8 cellular contexts compared by ENCODE assay signal in the genomic region with DNA sequence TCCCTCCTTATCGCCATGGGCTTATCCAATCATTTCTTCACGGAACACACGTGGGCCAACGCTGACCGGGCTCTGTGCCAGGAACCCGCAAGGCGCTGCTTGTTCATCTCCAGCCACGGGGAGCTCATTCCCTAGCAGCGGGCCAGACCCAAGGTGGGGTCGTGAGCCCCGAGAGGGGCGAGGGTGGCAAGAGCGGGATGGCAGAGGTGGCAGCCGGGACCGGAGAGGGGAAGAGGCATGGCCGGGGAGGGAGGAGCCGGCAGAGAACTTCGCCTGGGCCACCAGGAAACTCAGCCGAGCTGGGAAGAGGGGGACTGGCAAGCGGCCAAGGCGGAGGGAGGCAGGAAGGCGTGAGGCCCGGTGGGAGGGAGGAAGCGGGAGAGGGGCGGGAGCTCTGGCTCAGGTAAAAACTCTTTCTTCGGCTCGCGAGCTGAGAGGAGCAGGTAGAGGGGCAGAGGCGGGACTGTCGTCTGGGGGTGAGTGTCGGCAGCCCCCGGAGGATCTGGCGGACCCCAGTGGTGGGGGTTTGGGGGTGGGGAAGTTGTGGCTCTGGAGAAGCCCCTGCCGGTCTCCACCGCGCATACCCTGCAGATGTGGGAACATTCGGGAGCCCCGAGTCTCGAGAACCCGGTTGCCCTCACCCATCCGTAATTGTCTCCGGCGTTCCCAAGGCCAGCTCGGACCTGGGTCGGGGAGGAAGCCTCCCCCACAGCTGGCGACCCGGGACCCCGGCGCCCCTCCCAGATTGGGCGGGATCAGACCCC. TPM values are rescaled to one million over a fixed set of nuclear protein-coding genes. Genes with fewer than 3 reads are reported as not detected.
DNase-seq lines count a peak whose midpoint lies in the region; ATAC-seq lines count a peak whose summit lies in the region.

A gene with protein sequence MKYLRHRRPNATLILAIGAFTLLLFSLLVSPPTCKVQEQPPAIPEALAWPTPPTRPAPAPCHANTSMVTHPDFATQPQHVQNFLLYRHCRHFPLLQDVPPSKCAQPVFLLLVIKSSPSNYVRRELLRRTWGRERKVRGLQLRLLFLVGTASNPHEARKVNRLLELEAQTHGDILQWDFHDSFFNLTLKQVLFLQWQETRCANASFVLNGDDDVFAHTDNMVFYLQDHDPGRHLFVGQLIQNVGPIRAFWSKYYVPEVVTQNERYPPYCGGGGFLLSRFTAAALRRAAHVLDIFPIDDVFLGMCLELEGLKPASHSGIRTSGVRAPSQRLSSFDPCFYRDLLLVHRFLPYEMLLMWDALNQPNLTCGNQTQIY (plus strand): TSS at position 408 of the 764 bp plus-strand sequence. CDS start 12,670 bp downstream, outside the sequence.

- peak in 1 of 3 donors; percentile 7 for DNase-seq in CD4-positive, CD25-positive, alpha-beta regulatory T cell
- DNase-seq in HT1080 (ENCODE audit: low read depth) (peak; percentile 15), kidney tubule cell (ENCODE audit: low spot score) (peak; percentile 90), inferior parietal cortex (ENCODE audit: extremely low spot score) (no peak), Karpas-422 (no peak), pons (ENCODE audit: low spot score) (no peak)
- DNase-seq in activated T-cell treated with anti-CD3 and anti-CD28 coated beads, Interleukin-2, amount 50 U/mL, for 72 hours = peak in 1 of 2 donors; percentile 34

- H3K9ac ChIP-seq in Karpas-422 (ENCODE audit: low read length) = no peak within 1 kb of the TSS

- H3K4me3 Mint-ChIP-seq in CD4-positive, CD25-positive, alpha-beta regulatory T cell = peak within 1 kb of the TSS in 3 of 4 donors; percentile 19 to 72 (median 58)
- peak within 1 kb of the TSS; percentile 78 to 80 for H3K4me3 Mint-ChIP-seq in activated T-cell treated with anti-CD3 and anti-CD28 coated beads, Interleukin-2, amount 50 U/mL, for 72 hours

- peaks cover 38% of the 10 kb centered on the region for H3K27me3 Mint-ChIP-seq in CD4-positive, CD25-positive, alpha-beta regulatory T cell
- H3K27me3 Mint-ChIP-seq in activated T-cell treated with anti-CD3 and anti-CD28 coated beads, Interleukin-2, amount 50 U/mL, for 72 hours (ENCODE audit: low read depth) = peaks cover 6% of the 10 kb centered on the region

- peaks cover 28% of the 10 kb centered on the region for H3K4me1 ChIP-seq in CD4-positive, CD25-positive, alpha-beta regulatory T cell (ENCODE audit: control insufficient read depth, insufficient read depth, low read length, poor library complexity, severe bottlenecking)
- H3K4me1 ChIP-seq in Karpas-422 (ENCODE audit: low read length) = no peaks in the 10 kb centered on the region

- no peaks in the 10 kb centered on the region for H3K79me2 ChIP-seq in Karpas-422 (ENCODE audit: low read length)

- H3K4me1 Mint-ChIP-seq in CD4-positive, CD25-positive, alpha-beta regulatory T cell = peaks cover 0 to 64% (median 22%) of the 10 kb centered on the region in 4 donors
- H3K4me1 Mint-ChIP-seq in activated T-cell treated with anti-CD3 and anti-CD28 coated beads, Interleukin-2, amount 50 U/mL, for 72 hours (ENCODE audit: low read depth) = peaks cover 66% of the 10 kb centered on the region

- H3K9me3 Mint-ChIP-seq in CD4-positive, CD25-positive, alpha-beta regulatory T cell = no peaks in the 10 kb centered on the region
- H3K9me3 Mint-ChIP-seq in activated T-cell treated with anti-CD3 and anti-CD28 coated beads, Interleukin-2, amount 50 U/mL, for 72 hours = no peaks in the 10 kb centered on the region

- H2AFZ ChIP-seq in Karpas-422 (ENCODE audit: low read length) = no peak within 1 kb of the TSS

- no peaks in the 10 kb centered on the region for H3K36me3 ChIP-seq in CD4-positive, CD25-positive, alpha-beta regulatory T cell (ENCODE audit: control insufficient read depth, insufficient read depth, low read length)
- no peaks in the 10 kb centered on the region for H3K36me3 ChIP-seq in Karpas-422 (ENCODE audit: insufficient read depth, low read length)

- no peaks in the 10 kb centered on the region for H3K9me2 ChIP-seq in Karpas-422 (replicated peaks; ENCODE audit: insufficient read depth, low read length)

- no peaks in the 10 kb centered on the region for H4K20me1 ChIP-seq in Karpas-422 (ENCODE audit: insufficient read depth, low read depth, low read length)

- ATAC-seq in CD4-positive, CD25-positive, alpha-beta regulatory T cell (ENCODE audit: low read depth in 2 of 2) = no peak
- ATAC-seq in activated T-cell treated with anti-CD3 and anti-CD28 coated beads, Interleukin-2, amount 50 U/mL, for 72 hours (replicated peaks in 1 of 2) = no peak
- ATAC-seq in GM18517 (IDR thresholded peaks at IDR 0.05; ENCODE audit: unreplicated experiment) = no peak

- no peak within 1 kb of the TSS for H3K27ac ChIP-seq in CD4-positive, CD25-positive, alpha-beta regulatory T cell (ENCODE audit: insufficient read depth, low read length, poor library complexity, severe bottlenecking)
- H3K27ac ChIP-seq in Karpas-422 (ENCODE audit: low read length) = no peak within 1 kb of the TSS

- H3K4me2 ChIP-seq in Karpas-422 (ENCODE audit: low read depth, low read length, poor library complexity, severe bottlenecking) = no peak within 1 kb of the TSS

- H3K27ac Mint-ChIP-seq in CD4-positive, CD25-positive, alpha-beta regulatory T cell = peak within 1 kb of the TSS in 2 of 3 donors; percentile 5 to 83
- H3K27ac Mint-ChIP-seq in activated T-cell treated with anti-CD3 and anti-CD28 coated beads, Interleukin-2, amount 50 U/mL, for 72 hours = no peak within 1 kb of the TSS

- H3K27me3 ChIP-seq in CD4-positive, CD25-positive, alpha-beta regulatory T cell (ENCODE audit: control insufficient read depth, insufficient read depth, low read length) = no peaks in the 10 kb centered on the region
- no peaks in the 10 kb centered on the region for H3K27me3 ChIP-seq in Karpas-422 (ENCODE audit: low read length)

- no peak within 1 kb of the TSS for H3K4me3 ChIP-seq in CD4-positive, CD25-positive, alpha-beta regulatory T cell (ENCODE audit: low read depth, low read length)
- H3K4me3 ChIP-seq in Karpas-422 (ENCODE audit: low read length) = no peak within 1 kb of the TSS

- no peaks in the 10 kb centered on the region for H3K9me3 ChIP-seq in CD4-positive, CD25-positive, alpha-beta regulatory T cell (ENCODE audit: control insufficient read depth in 2 of 2, low read length in 2 of 2)
- H3K9me3 ChIP-seq in Karpas-422 (ENCODE audit: low read length) = no peaks in the 10 kb centered on the region

- no peaks in the 10 kb centered on the region for H3K36me3 Mint-ChIP-seq in CD4-positive, CD25-positive, alpha-beta regulatory T cell
- H3K36me3 Mint-ChIP-seq in activated T-cell treated with anti-CD3 and anti-CD28 coated beads, Interleukin-2, amount 50 U/mL, for 72 hours (ENCODE audit: insufficient read depth in 2 of 2) = no peaks in the 10 kb centered on the region

RNA-seq across cellular contexts. Expression of the gene that starts here (rescaled TPM):
- 0.47 TPM for total RNA-seq in CD4-positive, CD25-positive, alpha-beta regulatory T cell
- under 1 TPM in 1 of 4 donors, not detected in 3; 0.27 TPM for polyA plus RNA-seq in CD4-positive, CD25-positive, alpha-beta regulatory T cell
- 0.20 TPM in 1 of 2 replicates, not detected in the other for total RNA-seq in HT1080 (2014; rRNA removed; shearing (Covaris generic))
- 0.08 and 0.18 TPM in 2 replicates for polyA plus RNA-seq in HT1080 (2015; cell fraction: cytosol; rRNA removed)
- 0.13 and 0.24 TPM in 2 replicates for polyA plus RNA-seq in HT1080 (2015; cell fraction: nucleus; rRNA removed)
- under 1 TPM in 1 of 2 donors, not detected in 1; 0.36 TPM for total RNA-seq in activated T-cell treated with anti-CD3 and anti-CD28 coated beads, Interleukin-2, amount 50 U/mL, for 72 hours
- total RNA-seq in Karpas-422 (2014; rRNA removed; shearing (Covaris generic); ENCODE audit: low replicate concordance) = not detected in 2 replicates

Comparison
In these comparisons a context has a peak if more than half of its experiments do, and no peak if none do; other contexts are left out.
1. Peak in DNase-seq in HT1080; RNA of the gene not detected or under 1 TPM.